Comparison of ENCODE assay signal across 8 cellular contexts in the genomic region with DNA sequence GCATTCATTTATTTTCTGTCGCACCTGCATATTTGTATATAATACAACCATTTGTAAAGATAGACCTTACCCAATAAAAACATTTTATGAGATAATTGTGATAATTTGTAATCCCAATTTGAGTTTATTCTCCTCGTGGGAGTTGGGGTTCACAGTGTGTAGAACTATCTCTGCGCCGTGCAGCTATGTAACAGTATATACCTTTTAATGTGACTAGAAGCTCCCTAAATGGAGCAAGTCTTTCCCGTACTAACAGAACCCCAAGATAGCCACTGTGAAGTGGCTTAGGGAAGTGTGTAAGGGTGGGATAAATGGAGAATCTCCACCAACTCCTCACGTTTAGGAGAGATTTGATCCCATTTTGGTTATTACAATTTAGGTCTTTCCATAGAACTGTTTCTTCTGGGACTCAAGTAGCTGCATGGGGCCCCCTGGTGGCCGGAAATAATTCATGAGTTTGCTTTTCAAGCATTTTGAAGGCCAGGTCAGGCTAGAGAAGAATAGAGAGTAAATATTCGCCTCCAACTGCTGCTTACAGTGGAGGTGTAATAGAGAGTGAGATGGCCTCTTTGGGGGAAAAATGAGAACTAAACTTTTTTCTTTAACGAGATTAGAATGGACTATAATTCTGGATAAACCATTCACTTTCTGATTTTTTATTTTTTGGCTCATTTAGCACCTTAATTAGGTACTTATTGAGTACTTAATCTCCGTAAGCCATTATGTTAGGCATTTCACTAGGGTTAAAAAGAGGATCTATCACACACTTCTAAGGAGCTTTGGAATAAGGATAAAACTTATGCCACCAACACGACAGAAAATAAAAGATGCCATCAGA. TPM values are rescaled to one million over a fixed set of nuclear protein-coding genes. Genes with fewer than 3 reads are reported as not detected.
DNase-seq lines count a peak whose midpoint lies in the region; ATAC-seq and TF ChIP-seq lines count a peak whose summit lies in the region.

No MANE protein-coding gene starts in this region.

- TF ChIP-seq CTCF in BJ (IDR thresholded peaks at IDR 0.05; ENCODE audit: insufficient read depth, low read depth, low read length) = peak; percentile 78
- TF ChIP-seq CTCF in left lung (IDR thresholded peaks at IDR 0.05) = peak; percentile 70 to 77

- peak overlapping the region in 1 of 2 donors; percentile 64 for H3K27ac ChIP-seq in left lung

- POLR2A ChIA-PET in BJ (lab: Charles Lee) = no interaction called here

- ATAC-seq in GM21526 (IDR thresholded peaks at IDR 0.05; ENCODE audit: low FRiP score, unreplicated experiment) = peak; percentile 72
- ATAC-seq in left lung = peak; percentile 73
- ATAC-seq in HG02763 (IDR thresholded peaks at IDR 0.05; ENCODE audit: unreplicated experiment) = no peak

- CTCF ChIA-PET in BJ (lab: Yijun Ruan, JAX) = interaction anchor here (0.7 to 8.2 kb wide), 30 partner anchors 8 to 927 kb away, joined by 3 to 60 read pairs (median 3); partner anchors contain the start of gene PCTP

- intact Hi-C loops in left lung (cut with DNase I) = loop anchor here in 1 of 2 donors (5.0 to 10.0 kb wide), 2 partner anchors 191 to 457 kb away; no protein-coding TSS in a partner anchor

- H3K4me3 ChIP-seq in BJ (ENCODE audit: low read depth, low read length) (no peak overlapping the region), left lung (no peak overlapping the region)

- H3K36me3 ChIP-seq in BJ (ENCODE audit: control insufficient read depth, insufficient read depth, low read length) (no peaks in the 10 kb centered on the region), left lung (no peaks in the 10 kb centered on the region)

- H3K27me3 ChIP-seq in BJ (ENCODE audit: control insufficient read depth, insufficient read depth, low read length) (0 out of 2 replicates have a peak, but pooled peaks cover 1% of the 10 kb centered on the region), left lung (peaks cover 0 to 10% of the 10 kb centered on the region in 2 donors)

- DNase-seq in BJ (ENCODE audit: low read depth) (no peak), NCI-H2227 treated with DMSO at 0.1 percent for 48 hours (lab: John Stamatoyannopoulos, UW) (peak; percentile 68), cerebellar cortex (ENCODE audit: low spot score) (peak; percentile 58), left lung (peak; percentile 60 to 69)
- peak; percentile 40 for DNase-seq in activated CD4-positive, CD25-positive, alpha-beta regulatory T cell treated with anti-CD3 and anti-CD28 coated beads, Interleukin-2, amount 50 U/mL, for 16 hours (ENCODE audit: low read depth, low spot score)
- peak; percentile 71 for DNase-seq in stimulated activated CD4-positive, alpha-beta T cell treated with anti-CD3 and anti-CD28 coated beads, Interleukin-4, amount 100 ng/mL, for 24 hours

- no peaks in the 10 kb centered on the region for H3K9me3 ChIP-seq in left lung

- H3K4me1 ChIP-seq in left lung = no peaks in the 10 kb centered on the region

RNA-seq across cellular contexts. Expression of gene TMEM100, which starts 4.5 kb away (rescaled TPM):
- polyA plus RNA-seq in BJ (2011; rRNA removed) = 0.07 TPM in 2 replicates
- not detected in 2 replicates for polyA minus RNA-seq in BJ (2011; rRNA and poly(A)+ RNA removed)
- 100 to 1,000 TPM in 1 of 2 donors, 10 to 100 TPM in 1; 63.1 to 164 TPM for total RNA-seq in left lung

RNA-seq across cellular contexts. Expression of gene PCTP, which starts 32.7 kb away (rescaled TPM):
- 10.2 and 13.3 TPM in 2 replicates for polyA plus RNA-seq in BJ (2011; rRNA removed)
- 6.7 and 6.8 TPM in 2 replicates for polyA minus RNA-seq in BJ (2011; rRNA and poly(A)+ RNA removed)
- total RNA-seq in left lung = 10 to 100 TPM; 22.9 to 23.6 TPM
